Comparison of ENCODE assay signal across 22 cellular contexts in the genomic region with DNA sequence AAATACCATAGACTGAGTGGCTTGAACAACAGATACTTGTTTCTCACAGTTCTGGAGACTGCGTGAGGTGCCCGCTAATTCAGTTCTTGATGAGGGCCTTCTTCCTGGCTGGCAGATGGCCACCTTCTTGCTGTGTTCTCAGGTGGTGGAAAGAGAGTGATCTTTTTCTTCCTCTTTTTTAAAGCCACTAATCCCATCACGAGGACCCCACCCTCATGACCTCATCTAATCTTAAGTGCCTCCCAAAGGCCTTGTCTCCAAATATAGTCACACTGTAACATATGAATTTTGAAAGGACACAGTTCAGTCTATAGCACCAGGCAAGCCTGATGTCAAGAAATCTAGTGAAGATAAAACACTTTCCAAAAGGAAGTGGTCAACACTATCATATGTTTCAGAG. TPM values are rescaled to one million over a fixed set of nuclear protein-coding genes. Genes with fewer than 3 reads are reported as not detected.
DNase-seq lines count a peak whose midpoint lies in the region; ATAC-seq lines count a peak whose summit lies in the region.
"Had no signal": no experiment of that assay in that cellular context is flagged by ENCODE, and none has a peak within 500 bp of the region (broad histone marks: within the 10 kb centered on the region; RNA-seq: fewer than 3 reads in every experiment).

No MANE protein-coding gene starts in this region.

- DNase-seq in NCI-H82 (lab: John Stamatoyannopoulos, UW): peak; percentile 26
- DNase-seq in NCI-H82 treated with DMSO at 0.1 percent for 48 hours (lab: John Stamatoyannopoulos, UW; ENCODE audit: unreplicated experiment): no peak
- peak; percentile 86 for DNase-seq in MV-4-11 (lab: John Stamatoyannopoulos, UW)
- DNase-seq in SKM-1 treated with dmso at 0.1 percent for 144 hours (lab: John Stamatoyannopoulos, UW; ENCODE audit: unreplicated experiment): peak; percentile 16
- DNase-seq in GOT3 (lab: John Stamatoyannopoulos, UW): no peak
- DNase-seq in activated CD8-positive, alpha-beta memory T cell treated with anti-CD3 and anti-CD28 coated beads, Interleukin-2, amount 10 ng/mL, durations not matched to agents 7 days and 5 days: no peak
- DNase-seq: 8988T; AML-193; C1 segment of cervical spinal cord; CD8-positive, alpha-beta T cell; DMS153; MG63; NCI-H1417 treated with DMSO at 0.1 percent for 48 hours; NCI-H187 treated with DMSO at 0.1 percent for 48 hours; NCI-H2227 treated with DMSO at 0.1 percent for 48 hours; NCI-H510A; PC-9; SHP77 treated with DMSO at 0.1 percent for 48 hours; T-cell had no signal

- ATAC-seq in esophagus mucosa (peak; percentile 42), HG03135 (IDR thresholded peaks at IDR 0.05; ENCODE audit: unreplicated experiment) (no peak)
- no peak for ATAC-seq in activated CD8-positive, alpha-beta memory T cell treated with anti-CD3 and anti-CD28 coated beads, Interleukin-2, amount 10 ng/mL, durations not matched to agents 7 days and 5 days
- ATAC-seq: CD8-positive, alpha-beta T cell; T-cell had no signal

- CTCF ChIA-PET in activated CD8-positive, alpha-beta memory T cell treated with anti-CD3 and anti-CD28 coated beads, Interleukin-2, amount 10 ng/mL, durations not matched to agents 7 days and 5 days (lab: Charles Lee): no interaction called here

- H3K36me3 Mint-ChIP-seq in activated CD8-positive, alpha-beta memory T cell treated with anti-CD3 and anti-CD28 coated beads, Interleukin-2, amount 10 ng/mL, durations not matched to agents 7 days and 5 days: peaks cover 45% of the 10 kb centered on the region

- H3K4me3 Mint-ChIP-seq in activated CD8-positive, alpha-beta memory T cell treated with anti-CD3 and anti-CD28 coated beads, Interleukin-2, amount 10 ng/mL, durations not matched to agents 7 days and 5 days: no peak overlapping the region
- H3K4me3 Mint-ChIP-seq: CD8-positive, alpha-beta T cell; IgD-negative memory B cell; T-cell had no signal

- H3K4me1 Mint-ChIP-seq in activated CD8-positive, alpha-beta memory T cell treated with anti-CD3 and anti-CD28 coated beads, Interleukin-2, amount 10 ng/mL, durations not matched to agents 7 days and 5 days: peaks cover 16% of the 10 kb centered on the region

- peaks cover 2% of the 10 kb centered on the region for H3K9me3 Mint-ChIP-seq in activated CD8-positive, alpha-beta memory T cell treated with anti-CD3 and anti-CD28 coated beads, Interleukin-2, amount 10 ng/mL, durations not matched to agents 7 days and 5 days (ENCODE audit: low read depth)
- H3K9me3 Mint-ChIP-seq: CD8-positive, alpha-beta T cell; T-cell had no signal

- no peaks in the 10 kb centered on the region for H3K27me3 Mint-ChIP-seq in activated CD8-positive, alpha-beta memory T cell treated with anti-CD3 and anti-CD28 coated beads, Interleukin-2, amount 10 ng/mL, durations not matched to agents 7 days and 5 days
- H3K27me3 Mint-ChIP-seq: IgD-negative memory B cell had no signal

- H3K27ac Mint-ChIP-seq in activated CD8-positive, alpha-beta memory T cell treated with anti-CD3 and anti-CD28 coated beads, Interleukin-2, amount 10 ng/mL, durations not matched to agents 7 days and 5 days: no peak overlapping the region
- H3K27ac Mint-ChIP-seq: CD8-positive, alpha-beta T cell; IgD-negative memory B cell; T-cell had no signal

RNA-seq across cellular contexts. Expression of gene VAMP7, which starts 12.4 kb away (rescaled TPM):
- 24.5 TPM for total RNA-seq in esophagus mucosa
- total RNA-seq in activated CD8-positive, alpha-beta memory T cell treated with anti-CD3 and anti-CD28 coated beads, Interleukin-2, amount 10 ng/mL, durations not matched to agents 7 days and 5 days: 10 to 100 TPM; 32.6 to 36.6 TPM

Comparison
In these comparisons a context has a peak if more than half of its experiments do, and no peak if none do; other contexts are left out.
1. DNase-seq: peak in NCI-H82 (single experiment), MV-4-11 (single experiment) and SKM-1 treated with dmso at 0.1 percent for 144 hours (single experiment); none in NCI-H82 treated with DMSO at 0.1 percent for 48 hours (single experiment), GOT3 (single experiment) and activated CD8-positive, alpha-beta memory T cell treated with anti-CD3 and anti-CD28 coated beads, Interleukin-2, amount 10 ng/mL, durations not matched to agents 7 days and 5 days (single experiment).